8 cellular contexts compared by ENCODE assay signal in the genomic region with DNA sequence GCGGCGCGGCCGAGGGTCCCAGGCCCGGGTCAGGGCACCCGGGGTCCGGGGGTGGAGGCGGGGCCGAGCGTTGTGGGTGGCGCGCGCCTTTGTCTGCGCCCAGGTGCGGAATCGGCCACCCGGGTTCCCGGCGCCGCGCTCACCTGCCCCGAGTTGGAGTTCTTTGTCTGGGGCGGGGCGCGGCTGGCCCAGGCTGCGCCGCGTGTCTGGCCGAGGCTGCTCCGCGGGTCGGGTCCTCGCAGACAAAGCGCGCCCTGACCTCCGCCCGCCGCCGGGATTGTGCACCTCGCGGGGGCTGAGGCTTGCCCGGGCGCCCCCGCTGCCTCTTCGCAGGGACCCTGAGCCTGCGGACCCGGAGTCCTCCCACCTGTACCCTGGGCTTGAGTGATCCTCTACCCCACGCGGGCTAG. TPM values are rescaled to one million over a fixed set of nuclear protein-coding genes. Genes with fewer than 3 reads are reported as not detected.
DNase-seq lines count a peak whose midpoint lies in the region; ATAC-seq and TF ChIP-seq lines count a peak whose summit lies in the region.

No MANE protein-coding gene starts in this region.

- H3K9me3 ChIP-seq in Caco-2, result no peaks in the 10 kb centered on the region

- H3K27ac Mint-ChIP-seq in Caco-2 (ENCODE audit: unreplicated experiment), result peak overlapping the region; percentile 55
- H3K27ac Mint-ChIP-seq in activated T-cell treated with anti-CD3 and anti-CD28 coated beads, Interleukin-2, amount 50 U/mL, for 72 hours, result no peak overlapping the region

- H3K27ac ChIP-seq in HL-60 (replicated peaks), result peak overlapping the region; percentile 76

- H3K27me3 Mint-ChIP-seq in Caco-2 (ENCODE audit: insufficient read depth, unreplicated experiment), result no peaks in the 10 kb centered on the region
- H3K27me3 Mint-ChIP-seq in activated T-cell treated with anti-CD3 and anti-CD28 coated beads, Interleukin-2, amount 50 U/mL, for 72 hours (ENCODE audit: low read depth), result no peaks in the 10 kb centered on the region

- intact Hi-C loops in Caco-2 (cut with micrococcal nuclease; ENCODE audit: unreplicated experiment) (loop anchor here (2.0 to 5.0 kb wide), 2 partner anchors 68 to 146 kb away; partner anchors contain the start of gene FBRSL1), left ventricle myocardium superior (cut with micrococcal nuclease) (no loop called here)

- TF ChIP-seq CTCF in Caco-2 (IDR thresholded peaks at IDR 0.05; ENCODE audit: insufficient read depth in 1 of 2, low read depth in 1 of 2, low read length in 1 of 2, severe bottlenecking in 1 of 2, unreplicated experiment in 1 of 2) (no peak), HL-60 (IDR thresholded peaks at IDR 0.05; ENCODE audit: insufficient read depth, low read length) (no peak)

- peak overlapping the region; percentile 80 for H3K4me3 Mint-ChIP-seq in Caco-2 (ENCODE audit: unreplicated experiment)
- H3K4me3 Mint-ChIP-seq in activated T-cell treated with anti-CD3 and anti-CD28 coated beads, Interleukin-2, amount 50 U/mL, for 72 hours, result peak overlapping the region; percentile 77 to 84

- CTCF ChIA-PET in Caco-2 (lab: Charles Lee), result interaction anchor here (0.9 to 2.9 kb wide), 4 partner anchors 55 to 400 kb away, joined by 3 to 28 read pairs (median 4); no protein-coding TSS in a partner anchor

- H3K4me1 Mint-ChIP-seq in Caco-2 (ENCODE audit: low read depth, unreplicated experiment), result peaks cover 6% of the 10 kb centered on the region
- peaks cover 15% of the 10 kb centered on the region for H3K4me1 Mint-ChIP-seq in activated T-cell treated with anti-CD3 and anti-CD28 coated beads, Interleukin-2, amount 50 U/mL, for 72 hours (ENCODE audit: low read depth)

- H3K4me3 ChIP-seq in Caco-2 (ENCODE audit: low read depth, low read length) (peak overlapping the region; percentile 98), HL-60 (replicated peaks; ENCODE audit: insufficient read depth, low read length) (peak overlapping the region; percentile 79), skeletal muscle cell (ENCODE audit: low read depth, low read length) (peak overlapping the region; percentile 65)

- DNase-seq in Caco-2 (peak in 1 of 2 experiments; percentile 65), HL-60 (ENCODE audit: low read depth in 1 of 2, low spot score in 1 of 2) (peak in 1 of 2 experiments; percentile 17), left ventricle myocardium superior (no peak), skeletal muscle cell (ENCODE audit: low read depth) (no peak), dedifferentiated amniotic fluid mesenchymal stem cell (ENCODE audit: extremely low spot score) (no peak), NCI-H187 treated with DMSO at 0.1 percent for 48 hours (lab: John Stamatoyannopoulos, UW) (no peak)
- peak; percentile 29 to 34 for DNase-seq in activated T-cell treated with anti-CD3 and anti-CD28 coated beads, Interleukin-2, amount 50 U/mL, for 72 hours

- no peaks in the 10 kb centered on the region for H3K9me3 Mint-ChIP-seq in Caco-2 (ENCODE audit: unreplicated experiment)
- no peaks in the 10 kb centered on the region for H3K9me3 Mint-ChIP-seq in activated T-cell treated with anti-CD3 and anti-CD28 coated beads, Interleukin-2, amount 50 U/mL, for 72 hours

- no TSS peak for BruUV-seq in Caco-2 (replicated peaks; lab: Mats Ljungman, UMichigan)

- no peaks in the 10 kb centered on the region for H3K4me1 ChIP-seq in Caco-2

- peaks cover 39% of the 10 kb centered on the region for H3K36me3 Mint-ChIP-seq in Caco-2 (ENCODE audit: insufficient read depth, unreplicated experiment)
- no peaks in the 10 kb centered on the region for H3K36me3 Mint-ChIP-seq in activated T-cell treated with anti-CD3 and anti-CD28 coated beads, Interleukin-2, amount 50 U/mL, for 72 hours (ENCODE audit: insufficient read depth in 2 of 2)

- peak; percentile 34 to 42 for ATAC-seq in activated T-cell treated with anti-CD3 and anti-CD28 coated beads, Interleukin-2, amount 50 U/mL, for 72 hours (replicated peaks in 1 of 2)
- ATAC-seq in left ventricle myocardium superior (peak; percentile 12), GM18519 (IDR thresholded peaks at IDR 0.05; ENCODE audit: low FRiP score, unreplicated experiment) (no peak)

- H3K27me3 ChIP-seq in Caco-2 (replicated peaks; ENCODE audit: control insufficient read depth, insufficient read depth, low read length), result no peaks in the 10 kb centered on the region
- no peaks in the 10 kb centered on the region for H3K27me3 ChIP-seq in HL-60 (ENCODE audit: insufficient read depth, poor library complexity, severe bottlenecking)

- H3K36me3 ChIP-seq in Caco-2 (ENCODE audit: control insufficient read depth, insufficient read depth, low read length), result peaks cover under 1% of the 10 kb centered on the region; the same call in 1 of the 2 replicates

- POLR2A ChIA-PET in Caco-2 (lab: Charles Lee), result interaction anchor here (1.3 kb wide), 1 partner anchor 130 kb away, joined by 5 read pairs; no protein-coding TSS in a partner anchor

RNA-seq across cellular contexts. Expression of gene LRCOL1, which starts 50.0 kb away (rescaled TPM):
- total RNA-seq in Caco-2 (2022) (not detected in 2 replicates), left ventricle myocardium superior (not detected)
- not detected for total RNA-seq in activated T-cell treated with anti-CD3 and anti-CD28 coated beads, Interleukin-2, amount 50 U/mL, for 72 hours

RNA-seq across cellular contexts. Expression of gene P2RX2, which starts 58.1 kb away (rescaled TPM):
- total RNA-seq in Caco-2 (2022) (not detected in 2 replicates), left ventricle myocardium superior (not detected)
- total RNA-seq in activated T-cell treated with anti-CD3 and anti-CD28 coated beads, Interleukin-2, amount 50 U/mL, for 72 hours, result not detected

Comparison
In these comparisons a context has a peak if more than half of its experiments do, and no peak if none do; other contexts are left out.
1. DNase-seq: peak in activated T-cell treated with anti-CD3 and anti-CD28 coated beads, Interleukin-2, amount 50 U/mL, for 72 hours (2 of 2); none in left ventricle myocardium superior (single experiment), skeletal muscle cell (single experiment), dedifferentiated amniotic fluid mesenchymal stem cell (single experiment) and NCI-H187 treated with DMSO at 0.1 percent for 48 hours (single experiment).
2. Peak in every context shown above with its lines, with median percentiles within 50 percentile points of each other: H3K4me3 ChIP-seq.